1 cellular context compared by ENCODE assay signal in the genomic region with DNA sequence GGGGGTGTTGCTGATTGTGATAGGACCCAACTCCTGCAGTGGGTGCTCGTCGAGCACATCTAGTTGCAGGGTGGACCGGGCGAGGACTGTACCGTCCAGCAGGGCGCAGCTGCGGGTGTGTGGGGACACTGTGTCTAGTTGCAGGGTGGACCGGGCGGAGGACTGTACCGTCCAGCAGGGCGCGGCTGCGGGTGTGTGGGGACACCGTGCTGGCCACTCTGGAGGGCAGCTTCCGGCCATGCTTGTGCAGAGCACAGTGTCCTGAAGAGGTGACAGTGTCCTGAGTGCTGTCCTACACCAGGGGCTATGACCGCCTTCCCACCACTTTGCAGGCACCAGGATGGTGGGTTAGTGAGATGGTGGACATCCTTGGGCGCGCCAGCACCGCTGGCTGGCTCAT.
TF ChIP-seq lines count a peak whose summit lies in the region.

No MANE protein-coding gene starts in this region.

TF ChIP-seq in GM23338, 12 proteins besides CTCF, POLR2A, EP300 and RAD21 (continued from another document):
- TF ChIP-seq CREB1 (CRISPR knock-in tag; IDR thresholded peaks at IDR 0.05; ENCODE audit: low read depth) (no peak), EZH2phosphoT487 (IDR thresholded peaks at IDR 0.05; ENCODE audit: unreplicated experiment) (no peak)
